Comparison of ENCODE assay signal across 8 cellular contexts in genomic region chr12:15227004-15227679, GRCh38. TPM values are rescaled to one million over a fixed set of nuclear protein-coding genes. Genes with fewer than 3 reads are reported as not detected.
DNase-seq lines count a peak whose midpoint lies in the region; ATAC-seq, FAIRE-seq and TF ChIP-seq lines count a peak whose summit lies in the region.

No MANE protein-coding gene starts in this region.

- H3K27me3 Mint-ChIP-seq in Caco-2 (ENCODE audit: insufficient read depth, unreplicated experiment): peaks cover 9% of the 10 kb centered on the region

- H3K27ac ChIP-seq in body of pancreas: no peak overlapping the region
- no peak overlapping the region for H3K27ac ChIP-seq in kidney (ENCODE audit: low read depth in 2 of 2, low read length in 2 of 2)
- no peak overlapping the region for H3K27ac ChIP-seq in thyroid gland

- POLR2A ChIA-PET in Caco-2 (lab: Charles Lee): no interaction called here

- no TSS peak for BruUV-seq in Caco-2 (replicated peaks; lab: Mats Ljungman, UMichigan)

- H3K9ac ChIP-seq in kidney (ENCODE audit: low read length in 2 of 2): peak overlapping the region in 1 of 2 donors; percentile 13

- CTCF ChIA-PET in Caco-2 (lab: Charles Lee): interaction anchor here (0.6 kb wide), 1 partner anchor 43 kb away, joined by 4 read pairs; no protein-coding TSS in a partner anchor

- no peaks in the 10 kb centered on the region for H3K4me1 ChIP-seq in Caco-2
- H3K4me1 ChIP-seq in body of pancreas: no peaks in the 10 kb centered on the region
- no peaks in the 10 kb centered on the region for H3K4me1 ChIP-seq in kidney (ENCODE audit: control insufficient read depth in 1 of 2, insufficient read depth in 1 of 2, low read depth in 1 of 2, low read length in 2 of 2)
- H3K4me1 ChIP-seq in thyroid gland: no peaks in the 10 kb centered on the region

- peak; percentile 69 for ATAC-seq in GM19351 (IDR thresholded peaks at IDR 0.05; ENCODE audit: unreplicated experiment)
- ATAC-seq in body of pancreas: peak; percentile 76
- no peak for ATAC-seq in HG03520 (IDR thresholded peaks at IDR 0.05; ENCODE audit: unreplicated experiment)

- no peak overlapping the region for H3K27ac Mint-ChIP-seq in Caco-2 (ENCODE audit: unreplicated experiment)

- H3K36me3 ChIP-seq in Caco-2 (ENCODE audit: control insufficient read depth, insufficient read depth, low read length) (no peaks in the 10 kb centered on the region), body of pancreas (replicated peaks in 1 of 2; ENCODE audit: insufficient read depth in 1 of 2, low read depth in 2 of 2) (no peaks in the 10 kb centered on the region), kidney (ENCODE audit: control insufficient read depth in 1 of 2, insufficient read depth in 2 of 2, low read length in 2 of 2) (no peaks in the 10 kb centered on the region), thyroid gland (no peaks in the 10 kb centered on the region)

- intact Hi-C loops in Caco-2 (cut with micrococcal nuclease; ENCODE audit: unreplicated experiment) (loop anchor here (1.0 to 2.0 kb wide), 3 partner anchors 42 to 630 kb away; no protein-coding TSS in a partner anchor), body of pancreas (cut with DNase I) (loop anchor here (10.0 kb wide), 1 partner anchor 82 kb away; no protein-coding TSS in a partner anchor), kidney (cut with DNase I) (no loop called here), thyroid gland (cut with DNase I) (loop anchor here (10.0 kb wide), 1 partner anchor 222 kb away; no protein-coding TSS in a partner anchor)

- no peaks in the 10 kb centered on the region for H3K9me3 Mint-ChIP-seq in Caco-2 (ENCODE audit: unreplicated experiment)

- no peaks in the 10 kb centered on the region for H3K27me3 ChIP-seq in Caco-2 (replicated peaks; ENCODE audit: control insufficient read depth, insufficient read depth, low read length)
- H3K27me3 ChIP-seq in body of pancreas: no peaks in the 10 kb centered on the region
- no peaks in the 10 kb centered on the region for H3K27me3 ChIP-seq in thyroid gland

- H3K36me3 Mint-ChIP-seq in Caco-2 (ENCODE audit: insufficient read depth, unreplicated experiment): no peaks in the 10 kb centered on the region

- H3K9me3 ChIP-seq in Caco-2 (no peaks in the 10 kb centered on the region), body of pancreas (no peaks in the 10 kb centered on the region), kidney (ENCODE audit: control insufficient read depth in 1 of 2, low read length in 2 of 2) (no peaks in the 10 kb centered on the region), thyroid gland (no peaks in the 10 kb centered on the region)

- DNase-seq in Caco-2 (peak; percentile 41 to 50), NCI-H1092 treated with DMSO at 0.1 percent for 48 hours (lab: John Stamatoyannopoulos, UW) (peak; percentile 77), body of pancreas (peak; percentile 42 to 70 (median 50)), kidney (peak; percentile 59), thyroid gland (peak; percentile 65 to 71), mesenteric fat pad (ENCODE audit: low spot score) (no peak)

- TF ChIP-seq CTCF in Caco-2 (IDR thresholded peaks at IDR 0.05; ENCODE audit: insufficient read depth in 1 of 2, low read depth in 1 of 2, low read length in 1 of 2, severe bottlenecking in 1 of 2, unreplicated experiment in 1 of 2): peak; percentile 82 to 85
- TF ChIP-seq CTCF in body of pancreas (IDR thresholded peaks at IDR 0.05): peak in 6 of 7 experiments; percentile 46 to 63 (median 50)
- peak; percentile 55 for TF ChIP-seq CTCF in kidney (IDR thresholded peaks at IDR 0.05; ENCODE audit: borderline replicate concordance, extremely low read depth, insufficient read depth)
- TF ChIP-seq CTCF in thyroid gland (IDR thresholded peaks at IDR 0.05): peak; percentile 35 to 77 (median 74)

- FAIRE-seq in kidney (lab: Jason Lieb, UNC): no peak

- no peak for TF ChIP-seq POLR2A in body of pancreas (IDR thresholded peaks at IDR 0.05)
- no peak for TF ChIP-seq POLR2A in thyroid gland (IDR thresholded peaks at IDR 0.05)

- no peaks in the 10 kb centered on the region for H3K4me1 Mint-ChIP-seq in Caco-2 (ENCODE audit: low read depth, unreplicated experiment)

- WGBS in body of pancreas, 2 donors: 9 to 10% methylated on average over 5 of the region's 5 CpGs
- 11 to 13% methylated on average over 5 of the region's 5 CpGs for WGBS in thyroid gland, 2 donors

- H3K4me3 Mint-ChIP-seq in Caco-2 (ENCODE audit: unreplicated experiment): no peak overlapping the region

- H3K4me3 ChIP-seq in Caco-2 (ENCODE audit: low read depth, low read length) (no peak overlapping the region), body of pancreas (no peak overlapping the region), kidney (ENCODE audit: low read length in 2 of 2) (no peak overlapping the region), thyroid gland (replicated peaks in 1 of 3) (no peak overlapping the region)

RNA-seq across cellular contexts. Expression of gene RERG, which starts 5.9 kb away (rescaled TPM):
- total RNA-seq in Caco-2 (2022): 0.37 TPM in 1 of 2 replicates, not detected in the other
- total RNA-seq in body of pancreas: 10 to 100 TPM; 10.9 to 13.8 TPM
- 44.7 TPM for total RNA-seq in kidney
- 29.3 TPM for polyA plus RNA-seq in kidney (ENCODE audit: insufficient read depth, low read depth, low replicate concordance)
- total RNA-seq in thyroid gland: 10 to 100 TPM in 1 of 4 donors, 1 to 10 TPM in 3; 2.7 to 13.2 (median 4.9) TPM
- total RNA-seq in mesenteric fat pad: 15.9 TPM
